ENCODE assay signal across 2 cellular contexts in genomic region chr16:57510016-57510871, GRCh38.
TF ChIP-seq lines count a peak whose summit lies in the region.

No MANE protein-coding gene starts in this region.

TF ChIP-seq in SK-N-SH treated with all-trans-retinoic acid at 6 μM for 48 hours, 23 proteins besides CTCF, POLR2A, EP300 and RAD21:
- TF ChIP-seq TOX (CRISPR knock-in tag; IDR thresholded peaks at IDR 0.05; ENCODE audit: borderline replicate concordance): no peak
- TF ChIP-seq TSHZ2 (CRISPR knock-in tag; IDR thresholded peaks at IDR 0.05): peak; percentile 46
- TF ChIP-seq CREB5 (CRISPR knock-in tag; IDR thresholded peaks at IDR 0.05; ENCODE audit: low read depth): no peak
- no peak for TF ChIP-seq ZNF565 (CRISPR knock-in tag; conservative IDR thresholded peaks at IDR 0.05; ENCODE audit: low read depth)
- no peak for TF ChIP-seq ARNTL (CRISPR knock-in tag; IDR thresholded peaks at IDR 0.05; ENCODE audit: borderline replicate concordance, low read depth)
- no peak for TF ChIP-seq ZFP30 (CRISPR knock-in tag; IDR thresholded peaks at IDR 0.05)
- TF ChIP-seq CSRNP3 (CRISPR knock-in tag; IDR thresholded peaks at IDR 0.05): no peak
- no peak for TF ChIP-seq SNAI2 (CRISPR knock-in tag; IDR thresholded peaks at IDR 0.05)
- no peak for TF ChIP-seq ZC3H10 (CRISPR knock-in tag; IDR thresholded peaks at IDR 0.05)
- TF ChIP-seq ZNF70 (CRISPR knock-in tag; IDR thresholded peaks at IDR 0.05): no peak
- TF ChIP-seq CSDC2 (CRISPR knock-in tag; IDR thresholded peaks at IDR 0.05): no peak
- no peak for TF ChIP-seq PATZ1 (CRISPR knock-in tag; IDR thresholded peaks at IDR 0.05; ENCODE audit: borderline replicate concordance)
- TF ChIP-seq POU6F1 (CRISPR knock-in tag; IDR thresholded peaks at IDR 0.05; ENCODE audit: borderline replicate concordance, low read depth): no peak
- TF ChIP-seq ESRRG (CRISPR knock-in tag; IDR thresholded peaks at IDR 0.05): no peak
- no peak for TF ChIP-seq ZNF8 (CRISPR knock-in tag; IDR thresholded peaks at IDR 0.05)
- peak; percentile 75; the same call in 1 of the 2 replicates for TF ChIP-seq TCF4 (CRISPR knock-in tag; IDR thresholded peaks at IDR 0.05; ENCODE audit: borderline replicate concordance)
- TF ChIP-seq ISL1 (CRISPR knock-in tag; IDR thresholded peaks at IDR 0.05): no peak
- no peak for TF ChIP-seq RARB (CRISPR knock-in tag; IDR thresholded peaks at IDR 0.05)
TF ChIP-seq in SK-N-SH treated with all-trans-retinoic acid at 6 μM for 48 hours: peak in this region for 2.

TF ChIP-seq in HepG2, 621 proteins besides CTCF, POLR2A, EP300 and RAD21 (continues in another document):
- TF ChIP-seq ZFP36L2 (CRISPR knock-in tag; IDR thresholded peaks at IDR 0.05) (no peak), SALL1 (CRISPR knock-in tag; IDR thresholded peaks at IDR 0.05) (no peak), ZNF713 (CRISPR knock-in tag; IDR thresholded peaks at IDR 0.05) (no peak), MED8 (CRISPR knock-in tag; IDR thresholded peaks at IDR 0.05; ENCODE audit: insufficient replicate concordance) (no peak), HOXA9 (CRISPR knock-in tag; IDR thresholded peaks at IDR 0.05; ENCODE audit: borderline replicate concordance) (no peak), ZFY (CRISPR knock-in tag; IDR thresholded peaks at IDR 0.05) (peak; percentile 32; the same call in 1 of the 2 replicates), PHF20 (CRISPR knock-in tag; IDR thresholded peaks at IDR 0.05) (no peak), ZHX2 (IDR thresholded peaks at IDR 0.05; ENCODE audit: low read depth) (no peak), ZHX2 (CRISPR knock-in tag; IDR thresholded peaks at IDR 0.05; ENCODE audit: borderline replicate concordance) (no peak), TEAD3 (CRISPR knock-in tag; optimal IDR thresholded peaks at IDR 0.05; ENCODE audit: borderline replicate concordance) (no peak), TFAP4 (IDR thresholded peaks at IDR 0.05; ENCODE audit: borderline replicate concordance, low read depth) (no peak), KAT2B (IDR thresholded peaks at IDR 0.05; ENCODE audit: borderline replicate concordance, low read depth, low read length) (no peak), BRCA1 (CRISPR knock-in tag; IDR thresholded peaks at IDR 0.05) (no peak), PHF21A (CRISPR knock-in tag; IDR thresholded peaks at IDR 0.05) (0 out of 2 replicates have a peak, but pooled peaks have one; percentile 13), HINFP (CRISPR knock-in tag; IDR thresholded peaks at IDR 0.05; ENCODE audit: low read depth) (no peak), SMARCC2 (IDR thresholded peaks at IDR 0.05) (no peak), PCBP2 (optimal IDR thresholded peaks at IDR 0.05; ENCODE audit: low read depth, low read length, poor library complexity, severe bottlenecking) (no peak), POLR2AphosphoS5 (IDR thresholded peaks at IDR 0.05; ENCODE audit: low read depth, low read length) (no peak), ATF5 (CRISPR knock-in tag; IDR thresholded peaks at IDR 0.05; ENCODE audit: low read depth) (no peak), HIVEP1 (CRISPR knock-in tag; IDR thresholded peaks at IDR 0.05) (no peak), TRIM22 (IDR thresholded peaks at IDR 0.05) (no peak), ATF4 (CRISPR knock-in tag; IDR thresholded peaks at IDR 0.05) (no peak), ETV6 (CRISPR knock-in tag; conservative IDR thresholded peaks at IDR 0.05) (no peak), NR3C1 (CRISPR knock-in tag; IDR thresholded peaks at IDR 0.05) (no peak), GZF1 (CRISPR knock-in tag; IDR thresholded peaks at IDR 0.05) (peak; percentile 58; the same call in 1 of the 2 replicates), PREB (CRISPR knock-in tag; IDR thresholded peaks at IDR 0.05) (no peak), KDM3A (CRISPR knock-in tag; IDR thresholded peaks at IDR 0.05; ENCODE audit: low read depth) (no peak), NFKBIZ (CRISPR knock-in tag; IDR thresholded peaks at IDR 0.05) (no peak), ZBTB37 (CRISPR knock-in tag; IDR thresholded peaks at IDR 0.05) (no peak), NR2F6 (IDR thresholded peaks at IDR 0.05) (peak; percentile 24), NR2F6 (CRISPR knock-in tag; IDR thresholded peaks at IDR 0.05) (peak; percentile 40; the same call in 1 of the 2 replicates), ZNF225 (CRISPR knock-in tag; IDR thresholded peaks at IDR 0.05) (no peak), TGIF2 (CRISPR knock-in tag; IDR thresholded peaks at IDR 0.05) (no peak), TBL1XR1 (IDR thresholded peaks at IDR 0.05; ENCODE audit: borderline replicate concordance, low read length, partially characterized antibody) (no peak), SNAPC4 (CRISPR knock-in tag; IDR thresholded peaks at IDR 0.05) (no peak)
